23 cellular contexts compared by ENCODE assay signal in the genomic region with DNA sequence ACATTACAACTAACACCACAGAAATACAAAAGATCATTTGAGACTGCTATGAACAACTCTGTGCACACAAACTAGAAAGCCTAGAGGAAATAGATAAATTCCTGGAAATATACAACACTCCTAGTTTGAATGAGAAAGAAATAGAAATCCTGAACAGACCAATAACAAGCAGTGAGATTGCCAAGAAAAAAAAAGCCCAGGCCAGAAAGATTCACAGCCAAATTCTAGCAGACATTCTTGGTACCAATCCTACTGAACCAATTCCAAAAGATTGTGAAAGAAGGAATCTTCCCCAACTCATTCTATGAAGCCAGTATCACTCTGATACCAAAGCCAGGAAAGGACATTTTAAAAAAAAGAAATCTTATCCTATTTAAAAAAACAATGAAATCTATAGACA. TPM values are rescaled to one million over a fixed set of nuclear protein-coding genes. Genes with fewer than 3 reads are reported as not detected.
DNase-seq lines count a peak whose midpoint lies in the region; ATAC-seq, FAIRE-seq and TF ChIP-seq lines count a peak whose summit lies in the region.
"Had no signal": no experiment of that assay in that cellular context is flagged by ENCODE, and none has a peak within 500 bp of the region (broad histone marks: within the 10 kb centered on the region; RNA-seq: fewer than 3 reads in every experiment).

No MANE protein-coding gene starts in this region.

- H3K27ac ChIP-seq in right lobe of liver: no peak overlapping the region
- no peak overlapping the region for H3K27ac ChIP-seq in HepG2 (ENCODE audit: extremely low read length, insufficient read depth, low read length)
- H3K27ac ChIP-seq in A673 (ENCODE audit: low read depth, low read length, poor library complexity, severe bottlenecking): no peak overlapping the region
- H3K27ac ChIP-seq: A549, cardiac muscle cell, left lung, neural progenitor cell, SK-N-MC, VCaP had no signal

- H3K36me3 ChIP-seq in right lobe of liver (no peaks in the 10 kb centered on the region), HepG2 (replicated peaks in 1 of 2; ENCODE audit: control insufficient read depth in 1 of 2, insufficient read depth in 2 of 2, low read length in 2 of 2) (no peaks in the 10 kb centered on the region), A673 (ENCODE audit: insufficient read depth, low read length, poor library complexity, severe bottlenecking) (no peaks in the 10 kb centered on the region)
- H3K36me3 ChIP-seq: cardiac muscle cell, left lung, neural progenitor cell had no signal

- H4K20me1 ChIP-seq in HepG2 (ENCODE audit: insufficient read depth, low read length): no peaks in the 10 kb centered on the region

- H3K27me3 ChIP-seq in right lobe of liver (no peaks in the 10 kb centered on the region), HepG2 (ENCODE audit: control insufficient read depth in 1 of 2, insufficient read depth in 2 of 2, low read length in 2 of 2) (no peaks in the 10 kb centered on the region), A673 (replicated peaks; ENCODE audit: insufficient read depth, low read depth, low read length, poor library complexity) (no peaks in the 10 kb centered on the region)
- H3K27me3 ChIP-seq: cardiac muscle cell, left lung, neural progenitor cell had no signal

- peak; percentile 48 to 71 (median 56) for ATAC-seq in right lobe of liver
- no peak for ATAC-seq in HepG2
- ATAC-seq in left lobe of liver: peak; percentile 74
- ATAC-seq in HG02571 (IDR thresholded peaks at IDR 0.05; ENCODE audit: unreplicated experiment): no peak
- ATAC-seq in GM21381 (IDR thresholded peaks at IDR 0.05; ENCODE audit: unreplicated experiment): no peak
- ATAC-seq: A549; CD8-positive, alpha-beta T cell; left lung had no signal

- TF ChIP-seq POLR2A in right lobe of liver (IDR thresholded peaks at IDR 0.05): no peak
- no peak for TF ChIP-seq POLR2A in HepG2 (IDR thresholded peaks at IDR 0.05; ENCODE audit: insufficient read depth in 1 of 2, low read depth in 2 of 2, low read length in 2 of 2)

- POLR2A ChIA-PET in HepG2 (lab: Yijun Ruan, JAX): no interaction called here
- POLR2A ChIA-PET in A673 (lab: Charles Lee; ENCODE audit: low non-redundant PET): no interaction called here

- TF ChIP-seq RAD21 in HepG2 (CRISPR knock-in tag; IDR thresholded peaks at IDR 0.05): no peak

- H3K4me1 ChIP-seq in right lobe of liver (peaks cover 0 to 24% (median 9%) of the 10 kb centered on the region in 4 donors), HepG2 (ENCODE audit: insufficient read depth, low read length) (peaks cover 29% of the 10 kb centered on the region), A673 (ENCODE audit: insufficient read depth, low read length, poor library complexity, severe bottlenecking) (no peaks in the 10 kb centered on the region)
- H3K4me1 ChIP-seq: A549, neural progenitor cell had no signal

- FAIRE-seq in HepG2 (lab: Jason Lieb, UNC): no peak
- FAIRE-seq: A549 had no signal

- H3K9ac ChIP-seq in HepG2 (ENCODE audit: insufficient read depth, low read depth, low read length): no peak overlapping the region
- H3K9ac ChIP-seq: neural progenitor cell had no signal

- H3K9me3 ChIP-seq in right lobe of liver (no peaks in the 10 kb centered on the region), HepG2 (ENCODE audit: low read length) (no peaks in the 10 kb centered on the region), A673 (ENCODE audit: low read depth, low read length, poor library complexity, severe bottlenecking) (no peaks in the 10 kb centered on the region)
- H3K9me3 ChIP-seq: A549, left lung had no signal

- no peak for TF ChIP-seq CTCF in right lobe of liver (IDR thresholded peaks at IDR 0.05)
- no peak for TF ChIP-seq CTCF in HepG2 (CRISPR knock-in tag; IDR thresholded peaks at IDR 0.05)
- TF ChIP-seq CTCF in fibroblast of mammary gland (conservative IDR thresholded peaks at IDR 0.05; ENCODE audit: control insufficient read depth, insufficient read depth, low read depth, low read length): no peak
- no peak for TF ChIP-seq CTCF in A673 (conservative IDR thresholded peaks at IDR 0.05; ENCODE audit: low read depth, low read length)

- no peak overlapping the region for H2AFZ ChIP-seq in HepG2 (ENCODE audit: low read length)
- H2AFZ ChIP-seq: neural progenitor cell had no signal

- H3K4me3 ChIP-seq in right lobe of liver: no peak overlapping the region
- no peak overlapping the region for H3K4me3 ChIP-seq in HepG2 (replicated peaks in 1 of 3; ENCODE audit: insufficient read depth in 1 of 3, low read depth in 2 of 3, low read length in 3 of 3)
- no peak overlapping the region for H3K4me3 ChIP-seq in fibroblast of mammary gland (ENCODE audit: control insufficient read depth, low read depth, low read length)
- H3K4me3 ChIP-seq in A673 (ENCODE audit: low read depth, low read length, poor library complexity, severe bottlenecking): no peak overlapping the region
- H3K4me3 ChIP-seq: A549, cardiac muscle cell, left lung, neural progenitor cell, SK-N-MC had no signal

- CTCF ChIA-PET in HepG2 (lab: Yijun Ruan, JAX; ENCODE audit: low intra/inter-chr PET ratio, low total read pairs): no interaction called here
- CTCF ChIA-PET in A673 (lab: Charles Lee): no interaction called here

- H3K4me2 ChIP-seq in HepG2 (ENCODE audit: low read depth, low read length): no peak overlapping the region
- H3K4me2 ChIP-seq: A549, neural progenitor cell had no signal

- intact Hi-C loops in right lobe of liver (cut with DNase I) (no loop called here), HepG2 (cut with micrococcal nuclease; ENCODE audit: unreplicated experiment) (no loop called here), A673 (cut with micrococcal nuclease; ENCODE audit: unreplicated experiment) (no loop called here)

- in situ Hi-C loops in HepG2 (cut with HindIII; ENCODE audit: extremely low pct_ligation_motif_present, low pct_unique_long_range_greater_than_20kb): no loop called here

- no peak for DNase-seq in right lobe of liver
- DNase-seq in HepG2 (ENCODE audit: low spot score): no peak
- DNase-seq in fibroblast of mammary gland (ENCODE audit: low read depth): peak; percentile 71
- DNase-seq in left lobe of liver (ENCODE audit: low spot score): no peak
- no peak for DNase-seq in activated CD8-positive, alpha-beta memory T cell treated with anti-CD3 and anti-CD28 coated beads for 24 hours
- DNase-seq in A673 (ENCODE audit: low spot score): no peak
- DNase-seq: activated CD4-positive, alpha-beta T cell treated with anti-CD3 and anti-CD28 coated beads, Interleukin-2, amount 50 U/mL, for 4 hours; activated T-cell treated with anti-CD3 and anti-CD28 coated beads for 4 hours; amniotic stem cell; CD8-positive, alpha-beta T cell; H9; left lung; NCI-H1105 treated with DMSO at 0.1 percent for 48 hours; NCI-H2081; NK-92 treated with Interleukin-12 subunit alpha and Interleukin-12 subunit beta, amount 100 ng/mL, for 24 hours; stimulated activated CD4-positive, alpha-beta T cell treated with anti-CD3 and anti-CD28 coated beads, Interleukin-12 subunit alpha, Interleukin-12 subunit beta, amount 100 ng/mL, for 4 hours had no signal

- peaks cover 3% of the 10 kb centered on the region for H3K79me2 ChIP-seq in HepG2 (ENCODE audit: insufficient read depth, low read length)

- BruUV-seq in HepG2 (replicated peaks; lab: Mats Ljungman, UMichigan) (no TSS peak), A673 (replicated peaks; lab: Mats Ljungman, UMichigan) (no TSS peak)

- TF ChIP-seq EP300 in HepG2 (IDR thresholded peaks at IDR 0.05; ENCODE audit: low read depth in 2 of 2, low read length in 2 of 2) (no peak), HepG2 (CRISPR knock-in tag; IDR thresholded peaks at IDR 0.05; ENCODE audit: borderline replicate concordance) (no peak)

RNA-seq across cellular contexts. Expression of a gene that starts 7.0 kb away (rescaled TPM):
- 1 to 10 TPM; 2.8 to 7.9 (median 5.5) TPM for total RNA-seq in right lobe of liver
- 13.4 and 20.8 TPM in 2 replicates for total RNA-seq in HepG2 (2016; rRNA removed; fragmentation: Illumina TruSeq; extraction: Trizol)
- 7.7 and 10.8 TPM in 2 replicates for total RNA-seq in HepG2 (2016; cell fraction: cytosol; rRNA removed; fragmentation: Illumina TruSeq; extraction: Trizol; ENCODE audit: low read depth)
- 14.1 and 18.9 TPM in 2 replicates for total RNA-seq in HepG2 (2016; cell fraction: insoluble cytoplasmic fraction; rRNA removed; fragmentation: Illumina TruSeq; extraction: Trizol)
- total RNA-seq in HepG2 (2016; cell fraction: membrane; rRNA removed; fragmentation: Illumina TruSeq; extraction: Trizol): 7.2 and 7.7 TPM in 2 replicates
- 15.9 and 20.5 TPM in 2 replicates for total RNA-seq in HepG2 (2016; cell fraction: nucleus; rRNA removed; fragmentation: Illumina TruSeq; extraction: Trizol)
- polyA plus RNA-seq in HepG2 (2011; rRNA removed): 22.8 and 27.0 TPM in 2 replicates
- 11.7 and 16.3 TPM in 2 replicates for polyA plus RNA-seq in HepG2 (2011; cell fraction: cytosol; rRNA removed)
- polyA plus RNA-seq in HepG2 (2011; cell fraction: nucleus; rRNA removed): 12.3 and 12.7 TPM in 2 replicates
- 22.1 and 28.8 TPM in 2 replicates for polyA plus RNA-seq in HepG2 (2012)
- polyA plus RNA-seq in HepG2 (2016; cell fraction: cytosol; fragmentation: Illumina TruSeq; extraction: Trizol; ENCODE audit: low read depth): 2.0 and 2.3 TPM in 2 replicates
- polyA plus RNA-seq in HepG2 (2016; cell fraction: insoluble cytoplasmic fraction; fragmentation: Illumina TruSeq; extraction: Trizol; ENCODE audit: low read depth): 16.9 and 17.0 TPM in 2 replicates
- 5.5 and 5.7 TPM in 2 replicates for polyA plus RNA-seq in HepG2 (2016; cell fraction: membrane; fragmentation: Illumina TruSeq; extraction: Trizol; ENCODE audit: low read depth)
- polyA plus RNA-seq in HepG2 (2016; cell fraction: nucleus; fragmentation: Illumina TruSeq; extraction: Trizol; ENCODE audit: insufficient read depth, low read depth): 18.9 and 20.6 TPM in 2 replicates
- 7.3 and 19.3 TPM in 2 replicates for polyA minus RNA-seq in HepG2 (2011; rRNA and poly(A)+ RNA removed; ENCODE audit: low replicate concordance)
- 17.5 and 18.5 TPM in 2 replicates for polyA minus RNA-seq in HepG2 (2011; cell fraction: cytosol; rRNA and poly(A)+ RNA removed)
- 38.9 and 39.7 TPM in 2 replicates for polyA minus RNA-seq in HepG2 (2011; cell fraction: nucleus; rRNA and poly(A)+ RNA removed)
- 6.9 TPM for total RNA-seq in left lobe of liver
- 23.7 and 27.4 TPM in 2 replicates for total RNA-seq in A673 (2021)

RNA-seq across cellular contexts. Expression of a gene that starts 52.3 kb away (rescaled TPM):
- 10 to 100 TPM; 11.5 to 49.4 (median 24.2) TPM for total RNA-seq in right lobe of liver
- total RNA-seq in HepG2 (2016; rRNA removed; fragmentation: Illumina TruSeq; extraction: Trizol): 123 and 180 TPM in 2 replicates
- 29.0 and 33.5 TPM in 2 replicates for total RNA-seq in HepG2 (2016; cell fraction: cytosol; rRNA removed; fragmentation: Illumina TruSeq; extraction: Trizol; ENCODE audit: low read depth)
- total RNA-seq in HepG2 (2016; cell fraction: insoluble cytoplasmic fraction; rRNA removed; fragmentation: Illumina TruSeq; extraction: Trizol): 122 and 179 TPM in 2 replicates
- total RNA-seq in HepG2 (2016; cell fraction: membrane; rRNA removed; fragmentation: Illumina TruSeq; extraction: Trizol): 126 and 151 TPM in 2 replicates
- total RNA-seq in HepG2 (2016; cell fraction: nucleus; rRNA removed; fragmentation: Illumina TruSeq; extraction: Trizol): 105 and 115 TPM in 2 replicates
- 77.3 and 108 TPM in 2 replicates for polyA plus RNA-seq in HepG2 (2011; rRNA removed)
- polyA plus RNA-seq in HepG2 (2011; cell fraction: cytosol; rRNA removed): 44.6 and 78.9 TPM in 2 replicates
- 41.4 and 56.1 TPM in 2 replicates for polyA plus RNA-seq in HepG2 (2011; cell fraction: nucleus; rRNA removed)
- 120 and 146 TPM in 2 replicates for polyA plus RNA-seq in HepG2 (2012)
- 19.3 and 24.3 TPM in 2 replicates for polyA plus RNA-seq in HepG2 (2016; cell fraction: cytosol; fragmentation: Illumina TruSeq; extraction: Trizol; ENCODE audit: low read depth)
- 158 and 161 TPM in 2 replicates for polyA plus RNA-seq in HepG2 (2016; cell fraction: insoluble cytoplasmic fraction; fragmentation: Illumina TruSeq; extraction: Trizol; ENCODE audit: low read depth)
- 94.7 and 117 TPM in 2 replicates for polyA plus RNA-seq in HepG2 (2016; cell fraction: membrane; fragmentation: Illumina TruSeq; extraction: Trizol; ENCODE audit: low read depth)
- polyA plus RNA-seq in HepG2 (2016; cell fraction: nucleus; fragmentation: Illumina TruSeq; extraction: Trizol; ENCODE audit: insufficient read depth, low read depth): 108 and 109 TPM in 2 replicates
- 54.3 and 58.3 TPM in 2 replicates for polyA minus RNA-seq in HepG2 (2011; rRNA and poly(A)+ RNA removed; ENCODE audit: low replicate concordance)
- polyA minus RNA-seq in HepG2 (2011; cell fraction: cytosol; rRNA and poly(A)+ RNA removed): 140 and 158 TPM in 2 replicates
- 214 and 279 TPM in 2 replicates for polyA minus RNA-seq in HepG2 (2011; cell fraction: nucleus; rRNA and poly(A)+ RNA removed)
- 14.3 TPM for total RNA-seq in left lobe of liver
- 73.3 and 87.6 TPM in 2 replicates for total RNA-seq in A673 (2021)

Comparison
In these comparisons a context has a peak if more than half of its experiments do, and no peak if none do; other contexts are left out.
1. ATAC-seq: peak in right lobe of liver (4 of 4) and left lobe of liver (single experiment); none in HepG2 (single experiment), HG02571 (single experiment) and GM21381 (single experiment).